Comparison of ENCODE assay signal across 19 cellular contexts in genomic region chr19:28330831-28331230, GRCh38.
"Had no signal": no experiment of that assay in that cellular context is flagged by ENCODE, and none has a peak within 500 bp of the region (broad histone marks: within the 10 kb centered on the region; RNA-seq: fewer than 3 reads in every experiment).

No MANE protein-coding gene starts in this region.

- ATAC-seq: activated CD4-positive, CD25-positive, alpha-beta regulatory T cell treated with anti-CD3 and anti-CD28 coated beads, Interleukin-2, amount 50 U/mL, for 24 hours; activated T-cell treated with anti-CD3 and anti-CD28 coated beads, Interleukin-2, amount 50 U/mL, for 72 hours; left cardiac atrium; pancreas; right lobe of liver; stimulated activated memory B cell treated with anti-CD40 and anti-IgM and Interleukin-4, amounts not matched to agents 10 μg/mL and 1 μg/mL and 100 μg/mL, for 72 hours had no signal

- DNase-seq: activated CD4-positive, alpha-beta memory T cell treated with anti-CD3 and anti-CD28 coated beads, Interleukin-2, amount 10 ng/mL, durations not matched to agents 7 days and 5 days; activated CD4-positive, alpha-beta T cell treated with anti-CD3 and anti-CD28 coated beads, Interleukin-2, amount 10 ng/mL, durations not matched to agents 24 days and 14 days; activated effector memory CD4-positive, alpha-beta T cell treated with Interleukin-2 at 50 U/mL for 16 hours; activated naive CD4-positive, alpha-beta T cell treated with anti-CD3 and anti-CD28 coated beads for 36 hours; activated naive CD8-positive, alpha-beta T cell treated with anti-CD3 and anti-CD28 coated beads, Interleukin-2, amount 10 ng/mL, durations not matched to agents 7 days and 5 days; activated T-cell treated with anti-CD3 and anti-CD28 coated beads, Interleukin-2, amount 50 U/mL, for 72 hours; amniotic stem cell; cerebellar nuclear complex; hippocampal formation; left cardiac atrium; pancreas; right lobe of liver; small intestine; stimulated activated CD4-positive, alpha-beta T cell treated with anti-CD3 and anti-CD28 coated beads, Interleukin-2, amount 100 ng/mL, for 24 hours; transverse colon; uterus had no signal

- H3K4me3 ChIP-seq: coronary artery, pancreas, right lobe of liver, transverse colon, uterus had no signal
